ENCODE assay signal across 23 cellular contexts in genomic region chr16:86625821-86626220, GRCh38. TPM values are rescaled to one million over a fixed set of nuclear protein-coding genes. Genes with fewer than 3 reads are reported as not detected.
"Had no signal": no experiment of that assay in that cellular context is flagged by ENCODE, and none has a peak within 500 bp of the region (broad histone marks: within the 10 kb centered on the region; RNA-seq: fewer than 3 reads in every experiment).

No MANE protein-coding gene starts in this region.

- H3K27ac ChIP-seq: heart left ventricle, tibial nerve, WERI-Rb-1 had no signal

- H3K27me3 ChIP-seq: tibial nerve had no signal

- H3K36me3 ChIP-seq: heart left ventricle, tibial nerve, WERI-Rb-1 had no signal

- FAIRE-seq: colon, islet of Langerhans, TTC549 had no signal

- ATAC-seq: activated CD8-positive, alpha-beta T cell treated with anti-CD3 and anti-CD28 coated beads, Interleukin-2, amount 10 ng/mL, durations not matched to agents 7 days and 5 days; heart left ventricle; left cardiac atrium; stimulated activated naive CD8-positive, alpha-beta T cell treated with anti-CD3 and anti-CD28 coated beads, Interleukin-15, Interleukin-2, amounts not matched to agents 100 U/mL and 50 U/mL, for 24 hours; T-cell had no signal

- H3K4me1 ChIP-seq: heart left ventricle, tibial nerve had no signal

- H3K4me3 ChIP-seq: heart left ventricle, tibial nerve had no signal

- DNase-seq: activated CD4-positive, alpha-beta T cell treated with anti-CD3 and anti-CD28 coated beads for 1 hour; activated CD4-positive, alpha-beta T cell treated with anti-CD3 and anti-CD28 coated beads, Interleukin-2, amount 50 U/mL, for 1 hour; activated CD8-positive, alpha-beta T cell treated with anti-CD3 and anti-CD28 coated beads, Interleukin-2, amount 10 ng/mL, durations not matched to agents 7 days and 5 days; activated gamma-delta T cell treated with Interleukin-2 at 50 U/mL for 16 hours; activated T-cell treated with anti-CD3 and anti-CD28 coated beads, Interleukin-2, amount 50 U/mL, for 1 hour; anterior cingulate cortex; central memory CD4-positive, alpha-beta T cell; heart left ventricle; left cardiac atrium; nephron progenitor cell; nucleus accumbens; stimulated activated CD4-positive, alpha-beta T cell treated with anti-CD3 and anti-CD28 coated beads, Interleukin-12 subunit alpha, Interleukin-12 subunit beta, amount 100 ng/mL, for 4 hours; stimulated activated CD4-positive, alpha-beta T cell treated with anti-CD3 and anti-CD28 coated beads, Interleukin-4, amount 100 ng/mL, for 4 hours; stimulated activated naive CD8-positive, alpha-beta T cell treated with anti-CD3 and anti-CD28 coated beads, Interleukin-15, Interleukin-2, amounts not matched to agents 100 U/mL and 50 U/mL, for 24 hours; T-cell; WERI-Rb-1 had no signal

- H3K9me3 ChIP-seq: heart left ventricle, tibial nerve had no signal

RNA-seq across cellular contexts. Expression of gene FOXL1, which starts 47.5 kb away (rescaled TPM):
- total RNA-seq: activated CD8-positive, alpha-beta T cell treated with anti-CD3 and anti-CD28 coated beads, Interleukin-2, amount 10 ng/mL, durations not matched to agents 7 days and 5 days; mononuclear cell; subcutaneous adipose tissue; T-cell had no signal

RNA-seq across cellular contexts. Expression of gene FOXC2, which starts 59.2 kb away (rescaled TPM):
- total RNA-seq: activated CD8-positive, alpha-beta T cell treated with anti-CD3 and anti-CD28 coated beads, Interleukin-2, amount 10 ng/mL, durations not matched to agents 7 days and 5 days; fibroblast of villous mesenchyme; mononuclear cell; T-cell had no signal
